Comparison of ENCODE assay signal across 9 cellular contexts in the genomic region with DNA sequence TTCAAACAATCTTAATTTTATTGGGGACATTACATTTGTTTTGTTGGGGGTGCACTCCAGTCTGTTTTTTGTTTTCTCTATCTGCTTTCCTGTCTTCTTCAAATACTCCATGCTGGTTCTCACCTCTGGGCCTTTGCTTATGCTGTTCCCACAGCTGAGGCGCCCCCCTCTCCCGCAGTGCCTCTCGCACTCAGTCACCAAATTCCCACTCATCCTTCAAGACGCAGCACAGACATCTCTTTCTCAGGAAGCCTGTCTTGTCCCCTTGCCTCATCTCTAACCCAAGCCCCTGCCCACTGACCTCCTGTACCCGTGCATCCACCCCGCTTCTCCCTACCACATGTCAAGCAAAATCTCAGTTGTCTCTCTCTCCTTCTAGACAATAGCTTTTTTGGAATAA. TPM values are rescaled to one million over a fixed set of nuclear protein-coding genes. Genes with fewer than 3 reads are reported as not detected.
"Had no signal": no experiment of that assay in that cellular context is flagged by ENCODE, and none has a peak within 500 bp of the region (broad histone marks: within the 10 kb centered on the region; RNA-seq: fewer than 3 reads in every experiment).

No MANE protein-coding gene starts in this region.

- ATAC-seq: HCT116, K562 had no signal

- H3K9me3 ChIP-seq: HAP-1 had no signal

- H3K4me1 ChIP-seq: HAP-1 had no signal

- DNase-seq: GM23248, GOT3, H7, IMR-90 had no signal

- H3K4me3 ChIP-seq: GM23248, HAP-1, K562 had no signal

- H3K36me3 ChIP-seq: HAP-1 had no signal

- H3K27ac ChIP-seq: GM23248 had no signal

RNA-seq across cellular contexts. Expression of a gene that starts 43.7 kb away (rescaled TPM):
- total RNA-seq: GM23248, H4, HT-29, IMR-90, K562 had no signal
- polyA plus RNA-seq: GM23248, IMR-90, K562 had no signal
